9 cellular contexts compared by ENCODE assay signal in genomic region chr10:21078410-21079329, GRCh38.
A peak's percentile ranks its signal among the peaks of the same experiment; 100 is the strongest.
DNase-seq lines count a peak whose midpoint lies in the region; ATAC-seq lines count a peak whose summit lies in the region.
"Had no signal": no experiment of that assay in that cellular context is flagged by ENCODE, and none has a peak within 500 bp of the region (broad histone marks: within the 10 kb centered on the region; RNA-seq: fewer than 3 reads in every experiment).

No MANE protein-coding gene starts in this region.

- H3K4me1 Mint-ChIP-seq in activated CD4-positive, alpha-beta memory T cell treated with anti-CD3 and anti-CD28 coated beads for 36 hours (ENCODE audit: low read depth), result no peaks in the 10 kb centered on the region

- intact Hi-C loops in activated CD4-positive, alpha-beta memory T cell treated with anti-CD3 and anti-CD28 coated beads for 36 hours (cut with micrococcal nuclease), result loop anchor here (1.0 kb wide), 1 partner anchor 192 kb away; no protein-coding TSS in a partner anchor
- intact Hi-C loops in posterior cingulate gyrus (cut with DNase I), result loop anchor here (10.0 kb wide), 1 partner anchor 96 kb away; no protein-coding TSS in a partner anchor

- ATAC-seq in HG02870 (IDR thresholded peaks at IDR 0.05; ENCODE audit: unreplicated experiment) (peak; percentile 80), GM21447 (IDR thresholded peaks at IDR 0.05; ENCODE audit: unreplicated experiment) (no peak)

- CTCF ChIA-PET in activated CD4-positive, alpha-beta memory T cell treated with anti-CD3 and anti-CD28 coated beads for 36 hours (lab: Charles Lee), result interaction anchor here (0.6 to 1.2 kb wide), 3 partner anchors 40 to 1282 kb away, joined by 3 read pairs; no protein-coding TSS in a partner anchor

- peak; percentile 1 to 27 for DNase-seq in activated CD4-positive, alpha-beta T cell treated with anti-CD3 and anti-CD28 coated beads for 24 hours (ENCODE audit: low read depth in 2 of 2)
- DNase-seq in activated CD4-positive, alpha-beta T cell treated with anti-CD3 and anti-CD28 coated beads, Interleukin-2, amount 50 U/mL, for 1 hour, result no peak
- peak; percentile 4 for DNase-seq in NCI-H2107 treated with DMSO at 0.1 percent for 48 hours (lab: John Stamatoyannopoulos, UW; ENCODE audit: unreplicated experiment)
- peak; percentile 48 for DNase-seq in activated CD4-positive, alpha-beta memory T cell treated with anti-CD3 and anti-CD28 coated beads for 36 hours
- DNase-seq in glomerular endothelial cell (ENCODE audit: extremely low read depth, low read depth, low spot score), result peak; percentile 44
- peak in 7 of 10 donors; percentile 25 to 93 (median 56) for DNase-seq in posterior cingulate gyrus

- POLR2A ChIA-PET in activated CD4-positive, alpha-beta memory T cell treated with anti-CD3 and anti-CD28 coated beads for 36 hours (lab: Charles Lee), result no interaction called here

- H3K27me3 Mint-ChIP-seq in activated CD4-positive, alpha-beta memory T cell treated with anti-CD3 and anti-CD28 coated beads for 36 hours, result peaks cover 4% of the 10 kb centered on the region
- H3K27me3 Mint-ChIP-seq: dendritic cell treated with granulocyte-macrophage colony-stimulating factor and Interleukin-4, amounts not matched to agents 40 ng/mL and 50 ng/mL, for 4 days had no signal

- no peaks in the 10 kb centered on the region for H3K9me3 Mint-ChIP-seq in activated CD4-positive, alpha-beta memory T cell treated with anti-CD3 and anti-CD28 coated beads for 36 hours
- H3K9me3 Mint-ChIP-seq: dendritic cell treated with granulocyte-macrophage colony-stimulating factor and Interleukin-4, amounts not matched to agents 40 ng/mL and 50 ng/mL, for 4 days had no signal

- H3K27ac Mint-ChIP-seq in activated CD4-positive, alpha-beta memory T cell treated with anti-CD3 and anti-CD28 coated beads for 36 hours, result no peak overlapping the region
- H3K27ac Mint-ChIP-seq: dendritic cell treated with granulocyte-macrophage colony-stimulating factor and Interleukin-4, amounts not matched to agents 40 ng/mL and 50 ng/mL, for 4 days had no signal

- no peaks in the 10 kb centered on the region for H3K36me3 Mint-ChIP-seq in activated CD4-positive, alpha-beta memory T cell treated with anti-CD3 and anti-CD28 coated beads for 36 hours

- no peak overlapping the region for H3K4me3 Mint-ChIP-seq in activated CD4-positive, alpha-beta memory T cell treated with anti-CD3 and anti-CD28 coated beads for 36 hours
- H3K4me3 Mint-ChIP-seq: dendritic cell treated with granulocyte-macrophage colony-stimulating factor and Interleukin-4, amounts not matched to agents 40 ng/mL and 50 ng/mL, for 4 days had no signal
